ENCODE assay signal across 8 cellular contexts in the genomic region with DNA sequence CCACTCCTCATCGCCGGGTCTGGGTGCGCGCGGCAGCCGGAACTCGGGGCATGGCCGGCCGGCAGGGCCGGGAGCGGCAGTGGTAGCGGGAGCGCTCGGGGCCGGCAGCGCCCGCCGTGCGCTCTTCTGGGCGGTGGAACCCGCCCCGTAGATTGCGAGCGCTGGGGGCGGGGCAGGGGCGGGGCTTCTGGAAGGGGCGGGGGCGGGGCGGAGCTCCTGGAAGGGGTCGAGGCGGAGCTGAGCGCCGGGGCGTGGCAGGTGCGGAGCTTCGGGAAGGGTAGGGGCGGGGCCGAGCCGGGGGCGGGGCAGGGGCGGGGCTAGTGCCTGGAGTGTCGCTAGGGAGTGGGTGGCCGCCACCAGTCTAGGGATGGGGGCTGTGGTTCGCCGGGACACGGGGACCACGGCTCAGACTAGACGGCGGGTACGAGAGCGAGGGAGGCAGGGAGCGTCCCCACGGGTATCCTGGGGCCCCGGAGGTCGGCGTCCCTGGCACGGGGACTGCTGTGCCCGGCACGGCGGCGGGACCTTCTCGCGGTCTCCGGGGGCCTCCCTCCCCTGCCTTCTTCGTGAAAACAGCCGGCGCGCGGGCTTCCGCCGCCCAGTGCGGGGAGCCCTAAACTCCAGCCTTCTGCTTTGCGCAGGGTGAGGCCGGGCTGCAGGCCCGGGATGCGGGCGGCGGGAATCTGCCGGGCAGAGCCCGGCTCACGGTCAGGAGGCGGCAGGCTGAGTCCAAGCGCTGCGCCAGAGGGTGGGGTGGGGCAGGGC. TPM values are rescaled to one million over a fixed set of nuclear protein-coding genes. Genes with fewer than 3 reads are reported as not detected.
DNase-seq lines count a peak whose midpoint lies in the region; ATAC-seq and TF ChIP-seq lines count a peak whose summit lies in the region.

A gene (minus strand): TSS at position 128 of the 765 bp plus-strand sequence. CDS start 117 bp downstream, at position 11.

- H3K9me3 ChIP-seq in lower lobe of right lung: no peaks in the 10 kb centered on the region

- peak within 1 kb of the TSS; percentile 85 for H3K4me3 ChIP-seq in AG09309 (ENCODE audit: control insufficient read depth, low read depth, low read length)
- H3K4me3 ChIP-seq in lower lobe of right lung: peak within 1 kb of the TSS; percentile 88

- ATAC-seq in GM18870 (IDR thresholded peaks at IDR 0.05; ENCODE audit: unreplicated experiment) (peak; percentile 49), HG03095 (IDR thresholded peaks at IDR 0.05; ENCODE audit: unreplicated experiment) (peak; percentile 73), lower lobe of right lung (peak; percentile 96 to 97)

- no peak for TF ChIP-seq CTCF in AG09309 (IDR thresholded peaks at IDR 0.05; ENCODE audit: control insufficient read depth, insufficient read depth, low read depth, low read length, missing control alignments)
- no peak for TF ChIP-seq CTCF in lower lobe of right lung (IDR thresholded peaks at IDR 0.05)

- peaks cover 33% of the 10 kb centered on the region for H3K27me3 Mint-ChIP-seq in activated CD4-positive, alpha-beta memory T cell treated with anti-CD3 and anti-CD28 coated beads, Interleukin-2, amount 10 ng/mL, durations not matched to agents 7 days and 5 days

- peak within 1 kb of the TSS; percentile 75 for H3K4me3 Mint-ChIP-seq in activated CD4-positive, alpha-beta memory T cell treated with anti-CD3 and anti-CD28 coated beads, Interleukin-2, amount 10 ng/mL, durations not matched to agents 7 days and 5 days

- peaks cover 10% of the 10 kb centered on the region for H3K4me1 Mint-ChIP-seq in activated CD4-positive, alpha-beta memory T cell treated with anti-CD3 and anti-CD28 coated beads, Interleukin-2, amount 10 ng/mL, durations not matched to agents 7 days and 5 days

- H3K27ac ChIP-seq in lower lobe of right lung: peak within 1 kb of the TSS; percentile 84

- H3K27me3 ChIP-seq in lower lobe of right lung (ENCODE audit: low read depth): no peaks in the 10 kb centered on the region

- H3K36me3 ChIP-seq in lower lobe of right lung: no peaks in the 10 kb centered on the region

- POLR2A ChIA-PET in activated CD4-positive, alpha-beta memory T cell treated with anti-CD3 and anti-CD28 coated beads, Interleukin-2, amount 10 ng/mL, durations not matched to agents 7 days and 5 days (lab: Charles Lee): interaction anchor here (1.0 kb wide), 1 partner anchor 24 kb away, joined by 3 read pairs; a partner anchor contains a TSS

- no peak within 1 kb of the TSS for H3K27ac Mint-ChIP-seq in activated CD4-positive, alpha-beta memory T cell treated with anti-CD3 and anti-CD28 coated beads, Interleukin-2, amount 10 ng/mL, durations not matched to agents 7 days and 5 days

- CTCF ChIA-PET in activated CD4-positive, alpha-beta memory T cell treated with anti-CD3 and anti-CD28 coated beads, Interleukin-2, amount 10 ng/mL, durations not matched to agents 7 days and 5 days (lab: Charles Lee): interaction anchor here (0.6 kb wide), 1 partner anchor 45 kb away, joined by 3 read pairs; no protein-coding TSS in a partner anchor

- intact Hi-C loops in lower lobe of right lung (cut with DNase I): no loop called here

- H3K9me3 Mint-ChIP-seq in activated CD4-positive, alpha-beta memory T cell treated with anti-CD3 and anti-CD28 coated beads, Interleukin-2, amount 10 ng/mL, durations not matched to agents 7 days and 5 days: no peaks in the 10 kb centered on the region

- no peaks in the 10 kb centered on the region for H3K36me3 Mint-ChIP-seq in activated CD4-positive, alpha-beta memory T cell treated with anti-CD3 and anti-CD28 coated beads, Interleukin-2, amount 10 ng/mL, durations not matched to agents 7 days and 5 days (ENCODE audit: low read depth)

- DNase-seq in AG09309 (ENCODE audit: low read depth) (peak; percentile 43), NCI-H446 treated with DMSO at 0.1 percent for 48 hours (lab: John Stamatoyannopoulos, UW) (peak; percentile 56), ecto neural progenitor cell (ENCODE audit: low spot score) (peak; percentile 97), lower lobe of right lung (peak; percentile 95)
- DNase-seq in activated CD4-positive, alpha-beta memory T cell treated with anti-CD3 and anti-CD28 coated beads, Interleukin-2, amount 10 ng/mL, durations not matched to agents 7 days and 5 days: peak; percentile 91
- peak; percentile 89 to 94 for DNase-seq in stimulated activated CD4-positive, alpha-beta T cell treated with anti-CD3 and anti-CD28 coated beads, Interleukin-4, amount 100 ng/mL, for 4 hours

- H3K4me1 ChIP-seq in lower lobe of right lung: peaks cover 16% of the 10 kb centered on the region

RNA-seq across cellular contexts. Expression of the gene that starts here (rescaled TPM):
- total RNA-seq in activated CD4-positive, alpha-beta memory T cell treated with anti-CD3 and anti-CD28 coated beads, Interleukin-2, amount 10 ng/mL, durations not matched to agents 7 days and 5 days: 10 to 100 TPM; 17.4 to 18.2 TPM
- 14.1 TPM for total RNA-seq in lower lobe of right lung

Comparison
In these comparisons a context has a peak if more than half of its experiments do, and no peak if none do; other contexts are left out.
1. Peak in every context shown above with its lines: DNase-seq, ATAC-seq, H3K4me3 ChIP-seq and H3K27ac ChIP-seq.
2. DNase-seq: peak in every context shown above with its lines; median percentile 97 in ecto neural progenitor cell; 95 in lower lobe of right lung; 92 in stimulated activated CD4-positive, alpha-beta T cell treated with anti-CD3 and anti-CD28 coated beads, Interleukin-4, amount 100 ng/mL, for 4 hours; 91 in activated CD4-positive, alpha-beta memory T cell treated with anti-CD3 and anti-CD28 coated beads, Interleukin-2, amount 10 ng/mL, durations not matched to agents 7 days and 5 days; 56 in NCI-H446 treated with DMSO at 0.1 percent for 48 hours; 43 in AG09309.